Comparison of ENCODE assay signal across 9 cellular contexts in genomic region chr4:54230479-54231418, GRCh38. TPM values are rescaled to one million over a fixed set of nuclear protein-coding genes. Genes with fewer than 3 reads are reported as not detected.
DNase-seq lines count a peak whose midpoint lies in the region; ATAC-seq lines count a peak whose summit lies in the region.
"Had no signal": no experiment of that assay in that cellular context is flagged by ENCODE, and none has a peak within 500 bp of the region (broad histone marks: within the 10 kb centered on the region; RNA-seq: fewer than 3 reads in every experiment).

No MANE protein-coding gene starts in this region.

- ATAC-seq in esophagus mucosa (peak; percentile 79), naive B cell (ENCODE audit: low read depth in 2 of 2) (no peak)
- ATAC-seq in stimulated activated memory B cell treated with anti-CD40 and anti-IgM and Interleukin-4, amounts not matched to agents 10 μg/mL and 1 μg/mL and 100 μg/mL, for 72 hours = no peak

- H3K36me3 Mint-ChIP-seq in IgD-negative memory B cell (no peaks in the 10 kb centered on the region), naive B cell (peaks cover 0 to 8% of the 10 kb centered on the region in 2 donors)
- no peaks in the 10 kb centered on the region for H3K36me3 Mint-ChIP-seq in stimulated activated memory B cell treated with anti-CD40 and anti-IgM and Interleukin-4, amounts not matched to agents 10 μg/mL and 1 μg/mL and 100 μg/mL, for 72 hours

- H3K27ac Mint-ChIP-seq in IgD-negative memory B cell (peak overlapping the region; percentile 46 to 89 (median 48)), naive B cell (peak overlapping the region in 2 of 6 donors; percentile 22 to 69)
- H3K27ac Mint-ChIP-seq in stimulated activated memory B cell treated with anti-CD40 and anti-IgM and Interleukin-4, amounts not matched to agents 10 μg/mL and 1 μg/mL and 100 μg/mL, for 72 hours = no peak overlapping the region

- peaks cover 70% of the 10 kb centered on the region for H3K27me3 Mint-ChIP-seq in IgD-negative memory B cell
- H3K27me3 Mint-ChIP-seq in naive B cell = peaks cover 64 to 83% (median 83%) of the 10 kb centered on the region in 3 donors
- H3K27me3 Mint-ChIP-seq in stimulated activated memory B cell treated with anti-CD40 and anti-IgM and Interleukin-4, amounts not matched to agents 10 μg/mL and 1 μg/mL and 100 μg/mL, for 72 hours = peaks cover 95% of the 10 kb centered on the region

- H3K4me3 Mint-ChIP-seq in IgD-negative memory B cell (peak overlapping the region in 1 of 4 donors; percentile 60), naive B cell (peak overlapping the region in 4 of 8 donors; percentile 46 to 77 (median 64))
- no peak overlapping the region for H3K4me3 Mint-ChIP-seq in stimulated activated memory B cell treated with anti-CD40 and anti-IgM and Interleukin-4, amounts not matched to agents 10 μg/mL and 1 μg/mL and 100 μg/mL, for 72 hours

- peaks cover 16 to 28% (median 24%) of the 10 kb centered on the region in 3 donors for H3K4me1 Mint-ChIP-seq in IgD-negative memory B cell
- peaks cover 33 to 60% (median 60%) of the 10 kb centered on the region in 3 donors for H3K4me1 Mint-ChIP-seq in naive B cell
- peaks cover 65% of the 10 kb centered on the region for H3K4me1 Mint-ChIP-seq in stimulated activated memory B cell treated with anti-CD40 and anti-IgM and Interleukin-4, amounts not matched to agents 10 μg/mL and 1 μg/mL and 100 μg/mL, for 72 hours

- H3K9me3 Mint-ChIP-seq in IgD-negative memory B cell = no peaks in the 10 kb centered on the region
- peaks cover 0 to 7% (median 2%) of the 10 kb centered on the region in 7 donors for H3K9me3 Mint-ChIP-seq in naive B cell
- no peaks in the 10 kb centered on the region for H3K9me3 Mint-ChIP-seq in stimulated activated memory B cell treated with anti-CD40 and anti-IgM and Interleukin-4, amounts not matched to agents 10 μg/mL and 1 μg/mL and 100 μg/mL, for 72 hours

- DNase-seq in AG20443 (ENCODE audit: low spot score) (peak; percentile 52), naive B cell (peak; percentile 1), NCI-H2196 (lab: John Stamatoyannopoulos, UW; ENCODE audit: unreplicated experiment) (no peak), A172 (ENCODE audit: low spot score) (no peak), NCI-H1694 treated with DMSO at 0.1 percent for 48 hours (lab: John Stamatoyannopoulos, UW) (no peak)
- DNase-seq: amniotic stem cell had no signal

RNA-seq across cellular contexts. Expression of gene PDGFRA, which starts 1.7 kb away (rescaled TPM):
- polyA plus RNA-seq in IgD-negative memory B cell (not detected), naive B cell (ENCODE audit: low read depth in 6 of 6) (1 to 10 TPM in 1 of 6 donors, not detected in 5; 1.2 TPM)
- total RNA-seq in esophagus mucosa = 11.6 TPM
- 0.05 and 0.10 TPM in 2 replicates for total RNA-seq in A172 (2014; rRNA removed; shearing (Covaris generic))

Comparison
In these comparisons a context has a peak if more than half of its experiments do, and no peak if none do; other contexts are left out.
1. DNase-seq: peak in AG20443 (single experiment) and naive B cell (single experiment); none in NCI-H2196 (single experiment), A172 (single experiment) and NCI-H1694 treated with DMSO at 0.1 percent for 48 hours (single experiment).
2. RNA of gene PDGFRA, which starts 1.7 kb away (total RNA-seq): 11.6 TPM in esophagus mucosa (single experiment); 0.05 to 0.10 TPM in A172; every median in the first group is over 10 times any median in the second.